8 cellular contexts compared by ENCODE assay signal in the genomic region with DNA sequence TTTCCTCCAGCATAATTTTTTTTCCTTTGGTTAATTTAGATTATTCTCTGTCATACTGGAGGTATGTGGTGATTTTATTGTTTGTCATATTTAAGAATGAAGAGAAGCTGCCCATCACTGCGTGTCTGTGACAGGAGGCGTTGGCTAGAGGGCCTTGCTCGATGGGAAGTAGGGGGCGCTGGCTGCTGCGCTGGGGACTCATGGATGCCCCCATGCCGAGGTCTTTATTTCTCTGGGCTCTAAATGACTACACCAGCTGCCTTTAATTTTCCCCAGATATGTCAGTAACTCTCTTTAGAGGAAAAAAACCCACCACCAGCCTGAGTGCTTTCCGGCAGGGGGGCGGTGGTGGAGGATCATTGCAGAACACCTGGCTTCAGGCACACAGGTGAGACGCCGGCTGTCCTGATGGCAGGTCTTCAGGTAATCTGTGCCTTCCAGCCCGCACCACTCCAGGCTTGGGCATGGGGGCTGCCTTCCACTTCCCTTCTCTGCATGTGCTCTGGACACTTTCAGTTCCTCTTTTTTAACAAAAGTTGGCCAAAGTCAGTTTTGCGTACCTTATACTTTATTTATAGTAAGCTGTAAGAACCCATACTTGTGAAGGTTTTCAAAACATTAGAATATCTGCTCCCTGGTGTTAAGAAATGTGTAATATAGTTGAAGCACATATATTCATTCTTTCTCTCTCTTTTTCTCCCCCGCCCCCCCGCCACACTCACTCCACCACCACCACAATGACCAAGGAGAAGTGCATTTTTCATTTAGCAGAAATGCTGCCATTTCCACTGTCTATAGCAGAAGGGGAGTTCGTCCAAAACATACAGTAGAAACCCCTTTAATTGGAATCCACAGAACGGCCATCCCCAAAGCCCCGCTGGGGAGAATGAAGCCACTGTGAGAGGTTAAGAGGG.
DNase-seq lines count a peak whose midpoint lies in the region; ATAC-seq and TF ChIP-seq lines count a peak whose summit lies in the region.

No MANE protein-coding gene starts in this region.

- peak overlapping the region; percentile 10 for H3K27ac Mint-ChIP-seq in activated naive CD8-positive, alpha-beta T cell

- peak; percentile 84 for DNase-seq in GM12865 (ENCODE audit: low read depth)
- no peak for DNase-seq in stimulated activated CD4-positive, alpha-beta T cell treated with anti-CD3 and anti-CD28 coated beads, Interleukin-4, amount 100 ng/mL, for 24 hours
- DNase-seq in amniotic stem cell (lab: John Stamatoyannopoulos, UW) = no peak
- DNase-seq in DMS53 (lab: John Stamatoyannopoulos, UW) = no peak
- no peak for DNase-seq in effector CD4-positive, alpha-beta T cell

- H3K27me3 Mint-ChIP-seq in activated naive CD8-positive, alpha-beta T cell = no peaks in the 10 kb centered on the region

- no peaks in the 10 kb centered on the region for H3K9me3 Mint-ChIP-seq in activated naive CD8-positive, alpha-beta T cell (ENCODE audit: low read depth)

- no peak overlapping the region; the same call in none of the 2 replicates for H3K4me3 ChIP-seq in GM12865 (ENCODE audit: low read depth, low read length)

- peak; percentile 19 for TF ChIP-seq CTCF in GM12865 (IDR thresholded peaks at IDR 0.05; ENCODE audit: insufficient read depth, low read depth, low read length, missing control alignments)

- H3K4me3 Mint-ChIP-seq in activated naive CD8-positive, alpha-beta T cell = no peak overlapping the region

- ATAC-seq in GM19468 (IDR thresholded peaks at IDR 0.05; ENCODE audit: extremely low read depth, unreplicated experiment) = peak; percentile 45
- ATAC-seq in HG03442 (IDR thresholded peaks at IDR 0.05; ENCODE audit: unreplicated experiment) = peak; percentile 77

- H3K4me1 Mint-ChIP-seq in activated naive CD8-positive, alpha-beta T cell (ENCODE audit: low read depth) = peaks cover 67% of the 10 kb centered on the region

- H3K36me3 Mint-ChIP-seq in activated naive CD8-positive, alpha-beta T cell = peaks cover 14% of the 10 kb centered on the region
